In the genomic region with DNA sequence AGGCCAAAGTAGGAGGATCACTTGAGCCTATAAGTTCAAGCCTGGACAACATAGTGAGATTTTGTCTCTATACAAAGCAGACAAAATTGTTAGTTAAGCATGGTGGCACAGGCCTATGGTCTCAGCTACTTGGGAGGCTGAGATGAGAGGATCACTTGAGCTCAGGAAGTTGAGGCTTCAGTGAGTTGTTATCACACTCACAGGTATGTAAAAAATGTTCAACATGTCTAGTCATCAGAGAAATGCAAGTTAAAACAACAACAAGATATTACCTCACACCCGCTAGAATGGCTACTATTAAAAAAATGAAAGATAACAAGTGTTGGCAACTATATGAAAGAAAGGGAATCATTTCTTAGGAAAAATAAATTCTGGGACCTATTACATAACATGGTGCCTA, we compare ENCODE assay signal across 7 cellular contexts.
"Had no signal": no experiment of that assay in that cellular context is flagged by ENCODE, and none has a peak within 500 bp of the region (broad histone marks: within the 10 kb centered on the region; RNA-seq: fewer than 3 reads in every experiment).

No MANE protein-coding gene starts in this region.

- H3K4me3 Mint-ChIP-seq: GM23338, H9 had no signal

- H3K27ac Mint-ChIP-seq: GM23338, H9 had no signal

- ATAC-seq: GM23338 had no signal

- DNase-seq: H9, HCEC 1CT, IMR-90 had no signal

- FAIRE-seq: H1, H54, HTR-8/SVneo had no signal

- H3K4me1 Mint-ChIP-seq: GM23338, H9 had no signal

- H3K4me3 ChIP-seq: GM23338 had no signal

- H3K9me3 Mint-ChIP-seq: GM23338 had no signal
